Comparison of ENCODE assay signal across 11 cellular contexts in genomic region chr19:29478578-29479565, GRCh38. TPM values are rescaled to one million over a fixed set of nuclear protein-coding genes. Genes with fewer than 3 reads are reported as not detected.
A peak's percentile ranks its signal among the peaks of the same experiment; 100 is the strongest.
DNase-seq lines count a peak whose midpoint lies in the region; ATAC-seq and TF ChIP-seq lines count a peak whose summit lies in the region.
"Had no signal": no experiment of that assay in that cellular context is flagged by ENCODE, and none has a peak within 500 bp of the region (broad histone marks: within the 10 kb centered on the region; RNA-seq: fewer than 3 reads in every experiment).

No MANE protein-coding gene starts in this region.

- no peak overlapping the region for H3K4me3 ChIP-seq in HEK293 (ENCODE audit: low read depth, low read length)
- no peak overlapping the region for H3K4me3 ChIP-seq in lung
- H3K4me3 ChIP-seq: pancreas had no signal

- ATAC-seq in SK-N-SH treated with all-trans-retinoic acid at 6 μM for 48 hours, result peak; percentile 90
- no peak for ATAC-seq in lung (ENCODE audit: insufficient read depth, low FRiP score)
- no peak for ATAC-seq in omental fat pad (ENCODE audit: low FRiP score)
- ATAC-seq in GM21360 (IDR thresholded peaks at IDR 0.05; ENCODE audit: unreplicated experiment), result no peak
- no peak for ATAC-seq in HG03520 (IDR thresholded peaks at IDR 0.05; ENCODE audit: unreplicated experiment)
- ATAC-seq: pancreas, T-helper 17 cell had no signal

- H3K27ac ChIP-seq in HEK293 (ENCODE audit: extremely low read depth, low read depth, low read length) (no peak overlapping the region), lung (ENCODE audit: low read depth in 1 of 2, low read length in 1 of 2) (no peak overlapping the region)
- H3K27ac ChIP-seq: pancreas had no signal

- POLR2A ChIA-PET in HEK293 (lab: Yijun Ruan, JAX), result interaction anchor here (0.5 to 1.7 kb wide), 3 partner anchors 10 to 127 kb away, joined by 3 to 6 read pairs (median 5); partner anchors contain the start of gene POP4

- H3K9me3 ChIP-seq in HEK293 (ENCODE audit: control insufficient read depth, insufficient read depth, low read depth, low read length) (no peaks in the 10 kb centered on the region), lung (ENCODE audit: control insufficient read depth in 2 of 2, insufficient read depth in 1 of 2, low read length in 1 of 2) (peaks cover 0 to 19% of the 10 kb centered on the region in 2 donors)
- H3K9me3 ChIP-seq: pancreas had no signal

- DNase-seq in COLO829 (ENCODE audit: low spot score) (peak; percentile 28), lung (ENCODE audit: low spot score) (peak; percentile 25), omental fat pad (ENCODE audit: low spot score) (no peak)
- no peak for DNase-seq in stimulated activated naive CD4-positive, alpha-beta T cell treated with Interleukin-2 at 50 U/mL for 16 hours (lab: John Stamatoyannopoulos, UW)
- DNase-seq: T-helper 17 cell had no signal

- WGBS in lung, 2 donors, result 57 to 58% methylated on average over 34 of the region's 34 CpGs

- H3K4me1 ChIP-seq in HEK293 (ENCODE audit: control insufficient read depth, insufficient read depth, low read length) (peaks cover 4% of the 10 kb centered on the region), lung (ENCODE audit: control insufficient read depth in 2 of 2, insufficient read depth in 2 of 2, low read length in 2 of 2) (no peaks in the 10 kb centered on the region)
- H3K4me1 ChIP-seq: pancreas had no signal

- peak; percentile 72; the same call in 1 of the 2 replicates for TF ChIP-seq CTCF in HEK293 (tag by site-specific recombination; IDR thresholded peaks at IDR 0.05)
- TF ChIP-seq CTCF in lung (IDR thresholded peaks at IDR 0.05; ENCODE audit: control extremely low read depth, extremely low read depth), result no peak
- no peak for TF ChIP-seq CTCF in omental fat pad (IDR thresholded peaks at IDR 0.05)

- H3K27me3 ChIP-seq in lung (ENCODE audit: control insufficient read depth, insufficient read depth), result no peaks in the 10 kb centered on the region

- CTCF ChIA-PET in HEK293 (lab: Yijun Ruan, JAX), result interaction anchor here (0.5 to 4.9 kb wide), 49 partner anchors 9 to 1170 kb away, joined by 3 to 59 read pairs (median 3); no protein-coding TSS in a partner anchor

- H3K36me3 ChIP-seq in HEK293 (ENCODE audit: control insufficient read depth in 2 of 2, insufficient read depth in 1 of 2, low read length in 2 of 2) (no peaks in the 10 kb centered on the region), lung (ENCODE audit: control insufficient read depth in 2 of 2, insufficient read depth in 2 of 2, low read length in 2 of 2) (no peaks in the 10 kb centered on the region)
- H3K36me3 ChIP-seq: pancreas had no signal

TF ChIP-seq in HEK293, 187 proteins besides CTCF, POLR2A, EP300 and RAD21 (continues in another document):
- TF ChIP-seq, protein P1, sequence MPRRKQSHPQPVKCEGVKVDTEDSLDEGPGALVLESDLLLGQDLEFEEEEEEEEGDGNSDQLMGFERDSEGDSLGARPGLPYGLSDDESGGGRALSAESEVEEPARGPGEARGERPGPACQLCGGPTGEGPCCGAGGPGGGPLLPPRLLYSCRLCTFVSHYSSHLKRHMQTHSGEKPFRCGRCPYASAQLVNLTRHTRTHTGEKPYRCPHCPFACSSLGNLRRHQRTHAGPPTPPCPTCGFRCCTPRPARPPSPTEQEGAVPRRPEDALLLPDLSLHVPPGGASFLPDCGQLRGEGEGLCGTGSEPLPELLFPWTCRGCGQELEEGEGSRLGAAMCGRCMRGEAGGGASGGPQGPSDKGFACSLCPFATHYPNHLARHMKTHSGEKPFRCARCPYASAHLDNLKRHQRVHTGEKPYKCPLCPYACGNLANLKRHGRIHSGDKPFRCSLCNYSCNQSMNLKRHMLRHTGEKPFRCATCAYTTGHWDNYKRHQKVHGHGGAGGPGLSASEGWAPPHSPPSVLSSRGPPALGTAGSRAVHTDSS (tag by site-specific recombination; IDR thresholded peaks at IDR 0.05), result no peak
- TF ChIP-seq AEBP2 (tag by site-specific recombination; IDR thresholded peaks at IDR 0.05; ENCODE audit: borderline replicate concordance) (no peak), ZNF654 (tag by site-specific recombination; IDR thresholded peaks at IDR 0.05; ENCODE audit: low read depth) (peak; percentile 25; the same call in 1 of the 2 replicates), ZNF174 (tag by site-specific recombination; IDR thresholded peaks at IDR 0.05) (no peak), KLF1 (tag by site-specific recombination; IDR thresholded peaks at IDR 0.05) (no peak), ZNF48 (tag by site-specific recombination; IDR thresholded peaks at IDR 0.05) (no peak), INSM2 (tag by site-specific recombination; IDR thresholded peaks at IDR 0.05) (no peak), ZNF785 (tag by site-specific recombination; IDR thresholded peaks at IDR 0.05) (no peak), ZBTB7A (tag by site-specific recombination; IDR thresholded peaks at IDR 0.05; ENCODE audit: low read depth) (no peak)

TF ChIP-seq in SK-N-SH treated with all-trans-retinoic acid at 6 μM for 48 hours, 23 proteins besides CTCF, POLR2A, EP300 and RAD21 (continues in another document):
- TF ChIP-seq BACH2 (CRISPR knock-in tag; IDR thresholded peaks at IDR 0.05; ENCODE audit: borderline replicate concordance) (no peak), ZC3H10 (CRISPR knock-in tag; IDR thresholded peaks at IDR 0.05) (no peak), ARNTL (CRISPR knock-in tag; IDR thresholded peaks at IDR 0.05; ENCODE audit: borderline replicate concordance, low read depth) (no peak), ZFP30 (CRISPR knock-in tag; IDR thresholded peaks at IDR 0.05) (no peak), ESRRG (CRISPR knock-in tag; IDR thresholded peaks at IDR 0.05) (no peak), TCF4 (CRISPR knock-in tag; IDR thresholded peaks at IDR 0.05; ENCODE audit: borderline replicate concordance) (no peak), ZFP3 (CRISPR knock-in tag; IDR thresholded peaks at IDR 0.05) (no peak)
- TF ChIP-seq, protein P2, sequence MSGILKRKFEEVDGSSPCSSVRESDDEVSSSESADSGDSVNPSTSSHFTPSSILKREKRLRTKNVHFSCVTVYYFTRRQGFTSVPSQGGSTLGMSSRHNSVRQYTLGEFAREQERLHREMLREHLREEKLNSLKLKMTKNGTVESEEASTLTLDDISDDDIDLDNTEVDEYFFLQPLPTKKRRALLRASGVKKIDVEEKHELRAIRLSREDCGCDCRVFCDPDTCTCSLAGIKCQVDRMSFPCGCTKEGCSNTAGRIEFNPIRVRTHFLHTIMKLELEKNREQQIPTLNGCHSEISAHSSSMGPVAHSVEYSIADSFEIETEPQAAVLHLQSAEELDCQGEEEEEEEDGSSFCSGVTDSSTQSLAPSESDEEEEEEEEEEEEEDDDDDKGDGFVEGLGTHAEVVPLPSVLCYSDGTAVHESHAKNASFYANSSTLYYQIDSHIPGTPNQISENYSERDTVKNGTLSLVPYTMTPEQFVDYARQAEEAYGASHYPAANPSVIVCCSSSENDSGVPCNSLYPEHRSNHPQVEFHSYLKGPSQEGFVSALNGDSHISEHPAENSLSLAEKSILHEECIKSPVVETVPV (CRISPR knock-in tag; IDR thresholded peaks at IDR 0.05), result no peak
- TF ChIP-seq, protein P3, sequence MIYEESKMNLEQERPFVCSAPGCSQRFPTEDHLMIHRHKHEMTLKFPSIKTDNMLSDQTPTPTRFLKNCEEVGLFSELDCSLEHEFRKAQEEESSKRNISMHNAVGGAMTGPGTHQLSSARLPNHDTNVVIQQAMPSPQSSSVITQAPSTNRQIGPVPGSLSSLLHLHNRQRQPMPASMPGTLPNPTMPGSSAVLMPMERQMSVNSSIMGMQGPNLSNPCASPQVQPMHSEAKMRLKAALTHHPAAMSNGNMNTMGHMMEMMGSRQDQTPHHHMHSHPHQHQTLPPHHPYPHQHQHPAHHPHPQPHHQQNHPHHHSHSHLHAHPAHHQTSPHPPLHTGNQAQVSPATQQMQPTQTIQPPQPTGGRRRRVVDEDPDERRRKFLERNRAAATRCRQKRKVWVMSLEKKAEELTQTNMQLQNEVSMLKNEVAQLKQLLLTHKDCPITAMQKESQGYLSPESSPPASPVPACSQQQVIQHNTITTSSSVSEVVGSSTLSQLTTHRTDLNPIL (CRISPR knock-in tag; IDR thresholded peaks at IDR 0.05; ENCODE audit: low read depth), result no peak
- TF ChIP-seq, protein P4, sequence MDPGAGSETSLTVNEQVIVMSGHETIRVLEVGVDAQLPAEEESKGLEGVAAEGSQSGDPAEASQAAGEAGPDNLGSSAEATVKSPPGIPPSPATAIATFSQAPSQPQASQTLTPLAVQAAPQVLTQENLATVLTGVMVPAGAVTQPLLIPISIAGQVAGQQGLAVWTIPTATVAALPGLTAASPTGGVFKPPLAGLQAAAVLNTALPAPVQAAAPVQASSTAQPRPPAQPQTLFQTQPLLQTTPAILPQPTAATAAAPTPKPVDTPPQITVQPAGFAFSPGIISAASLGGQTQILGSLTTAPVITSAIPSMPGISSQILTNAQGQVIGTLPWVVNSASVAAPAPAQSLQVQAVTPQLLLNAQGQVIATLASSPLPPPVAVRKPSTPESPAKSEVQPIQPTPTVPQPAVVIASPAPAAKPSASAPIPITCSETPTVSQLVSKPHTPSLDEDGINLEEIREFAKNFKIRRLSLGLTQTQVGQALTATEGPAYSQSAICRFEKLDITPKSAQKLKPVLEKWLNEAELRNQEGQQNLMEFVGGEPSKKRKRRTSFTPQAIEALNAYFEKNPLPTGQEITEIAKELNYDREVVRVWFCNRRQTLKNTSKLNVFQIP (CRISPR knock-in tag; IDR thresholded peaks at IDR 0.05; ENCODE audit: borderline replicate concordance, low read depth), result no peak
- TF ChIP-seq, protein P5, sequence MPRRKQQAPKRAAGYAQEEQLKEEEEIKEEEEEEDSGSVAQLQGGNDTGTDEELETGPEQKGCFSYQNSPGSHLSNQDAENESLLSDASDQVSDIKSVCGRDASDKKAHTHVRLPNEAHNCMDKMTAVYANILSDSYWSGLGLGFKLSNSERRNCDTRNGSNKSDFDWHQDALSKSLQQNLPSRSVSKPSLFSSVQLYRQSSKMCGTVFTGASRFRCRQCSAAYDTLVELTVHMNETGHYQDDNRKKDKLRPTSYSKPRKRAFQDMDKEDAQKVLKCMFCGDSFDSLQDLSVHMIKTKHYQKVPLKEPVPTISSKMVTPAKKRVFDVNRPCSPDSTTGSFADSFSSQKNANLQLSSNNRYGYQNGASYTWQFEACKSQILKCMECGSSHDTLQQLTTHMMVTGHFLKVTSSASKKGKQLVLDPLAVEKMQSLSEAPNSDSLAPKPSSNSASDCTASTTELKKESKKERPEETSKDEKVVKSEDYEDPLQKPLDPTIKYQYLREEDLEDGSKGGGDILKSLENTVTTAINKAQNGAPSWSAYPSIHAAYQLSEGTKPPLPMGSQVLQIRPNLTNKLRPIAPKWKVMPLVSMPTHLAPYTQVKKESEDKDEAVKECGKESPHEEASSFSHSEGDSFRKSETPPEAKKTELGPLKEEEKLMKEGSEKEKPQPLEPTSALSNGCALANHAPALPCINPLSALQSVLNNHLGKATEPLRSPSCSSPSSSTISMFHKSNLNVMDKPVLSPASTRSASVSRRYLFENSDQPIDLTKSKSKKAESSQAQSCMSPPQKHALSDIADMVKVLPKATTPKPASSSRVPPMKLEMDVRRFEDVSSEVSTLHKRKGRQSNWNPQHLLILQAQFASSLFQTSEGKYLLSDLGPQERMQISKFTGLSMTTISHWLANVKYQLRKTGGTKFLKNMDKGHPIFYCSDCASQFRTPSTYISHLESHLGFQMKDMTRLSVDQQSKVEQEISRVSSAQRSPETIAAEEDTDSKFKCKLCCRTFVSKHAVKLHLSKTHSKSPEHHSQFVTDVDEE (CRISPR knock-in tag; IDR thresholded peaks at IDR 0.05), result no peak

RNA-seq across cellular contexts. Expression of gene VSTM2B, which starts 46.9 kb away (rescaled TPM):
- total RNA-seq in lung (not detected), omental fat pad (not detected)
- not detected for polyA plus RNA-seq in lung
- total RNA-seq: pancreas, T-helper 17 cell, urinary bladder had no signal
- polyA plus RNA-seq: urinary bladder had no signal

Comparison
In these comparisons a context has a peak if more than half of its experiments do, and no peak if none do; other contexts are left out.
1. DNase-seq: peak in COLO829 (single experiment) and lung (single experiment); none in omental fat pad (single experiment) and stimulated activated naive CD4-positive, alpha-beta T cell treated with Interleukin-2 at 50 U/mL for 16 hours (single experiment).